ENCODE assay signal across 9 cellular contexts in the genomic region with DNA sequence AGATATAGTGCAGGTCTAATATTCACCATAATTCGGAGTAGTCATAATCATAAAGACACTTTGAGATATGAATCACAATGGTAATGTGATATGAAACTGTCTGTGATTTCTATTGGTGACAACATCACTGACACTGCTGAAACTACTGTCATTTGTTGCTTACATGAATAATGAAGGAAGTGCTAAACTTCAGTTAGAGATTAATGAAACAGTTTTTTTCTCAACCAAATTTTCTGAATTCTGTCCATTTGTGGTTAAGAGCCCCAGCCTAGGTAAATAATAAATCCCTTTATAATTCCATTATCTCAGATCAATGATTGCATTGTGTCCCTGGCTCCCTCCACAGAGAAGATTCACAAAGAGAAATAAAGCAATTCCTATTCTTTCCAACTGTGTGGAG.
DNase-seq lines count a peak whose midpoint lies in the region; ATAC-seq and TF ChIP-seq lines count a peak whose summit lies in the region.
"Had no signal": no experiment of that assay in that cellular context is flagged by ENCODE, and none has a peak within 500 bp of the region (broad histone marks: within the 10 kb centered on the region; RNA-seq: fewer than 3 reads in every experiment).

No MANE protein-coding gene starts in this region.

- H3K79me2 ChIP-seq in Loucy (ENCODE audit: insufficient read depth, low read length), result peaks cover 43% of the 10 kb centered on the region

- 0 out of 2 replicates have a peak, but pooled peaks cover 9% of the 10 kb centered on the region for H3K36me3 ChIP-seq in Loucy (ENCODE audit: insufficient read depth, low read length)

- peak overlapping the region; percentile 91 for H3K27ac Mint-ChIP-seq in activated naive CD4-positive, alpha-beta T cell treated with anti-CD3 and anti-CD28 coated beads for 36 hours
- H3K27ac Mint-ChIP-seq in stimulated activated naive CD8-positive, alpha-beta T cell treated with anti-CD3 and anti-CD28 coated beads, Interleukin-15, amount 100 ng/mL, for 72 hours, result peak overlapping the region; percentile 97 to 98

- H3F3A ChIP-seq in Loucy (ENCODE audit: low read depth), result peaks cover 2% of the 10 kb centered on the region; the same call in 1 of the 2 replicates

- H3K9ac ChIP-seq in Loucy (ENCODE audit: low read depth, low read length, poor library complexity, severe bottlenecking), result no peak overlapping the region

- peaks cover 79% of the 10 kb centered on the region for H3K4me1 Mint-ChIP-seq in activated naive CD4-positive, alpha-beta T cell treated with anti-CD3 and anti-CD28 coated beads for 36 hours (ENCODE audit: low read depth)
- H3K4me1 Mint-ChIP-seq in stimulated activated naive CD8-positive, alpha-beta T cell treated with anti-CD3 and anti-CD28 coated beads, Interleukin-15, amount 100 ng/mL, for 72 hours, result peaks cover 73% of the 10 kb centered on the region

- DNase-seq in activated naive CD4-positive, alpha-beta T cell treated with anti-CD3 and anti-CD28 coated beads for 36 hours, result no peak
- DNase-seq in activated naive CD4-positive, alpha-beta T cell (lab: John Stamatoyannopoulos, UW), result no peak
- no peak for DNase-seq in stimulated activated naive CD8-positive, alpha-beta T cell treated with anti-CD3 and anti-CD28 coated beads, Interleukin-15, amount 100 ng/mL, for 72 hours
- DNase-seq in ureter (ENCODE audit: low spot score) (no peak), Right ventricle myocardium inferior (ENCODE audit: missing footprints) (no peak), germinal center (ENCODE audit: low spot score) (no peak)
- DNase-seq: dorsolateral prefrontal cortex had no signal

- no peak overlapping the region for H3K4me3 ChIP-seq in Loucy (ENCODE audit: low read length, poor library complexity, severe bottlenecking)
- H3K4me3 ChIP-seq: dorsolateral prefrontal cortex had no signal

- H3K9me3 Mint-ChIP-seq in activated naive CD4-positive, alpha-beta T cell treated with anti-CD3 and anti-CD28 coated beads for 36 hours, result no peaks in the 10 kb centered on the region
- H3K9me3 Mint-ChIP-seq in stimulated activated naive CD8-positive, alpha-beta T cell treated with anti-CD3 and anti-CD28 coated beads, Interleukin-15, amount 100 ng/mL, for 72 hours, result no peaks in the 10 kb centered on the region

- H3K27me3 ChIP-seq in Loucy (ENCODE audit: insufficient read depth, low read length, poor library complexity, severe bottlenecking), result no peaks in the 10 kb centered on the region
- H3K27me3 ChIP-seq: dorsolateral prefrontal cortex had no signal

- no peak for TF ChIP-seq CTCF in Loucy (conservative IDR thresholded peaks at IDR 0.05; ENCODE audit: low read length)

- H3K27me3 Mint-ChIP-seq in activated naive CD4-positive, alpha-beta T cell treated with anti-CD3 and anti-CD28 coated beads for 36 hours (ENCODE audit: low read depth), result no peaks in the 10 kb centered on the region
- no peaks in the 10 kb centered on the region for H3K27me3 Mint-ChIP-seq in stimulated activated naive CD8-positive, alpha-beta T cell treated with anti-CD3 and anti-CD28 coated beads, Interleukin-15, amount 100 ng/mL, for 72 hours

- no peak overlapping the region for H3K4me3 Mint-ChIP-seq in activated naive CD4-positive, alpha-beta T cell treated with anti-CD3 and anti-CD28 coated beads for 36 hours
- H3K4me3 Mint-ChIP-seq in stimulated activated naive CD8-positive, alpha-beta T cell treated with anti-CD3 and anti-CD28 coated beads, Interleukin-15, amount 100 ng/mL, for 72 hours, result peak overlapping the region; percentile 75 to 77

- ATAC-seq in HG02759 (IDR thresholded peaks at IDR 0.05; ENCODE audit: unreplicated experiment) (peak; percentile 66), Right ventricle myocardium inferior (no peak)
- peak; percentile 79 for ATAC-seq in stimulated activated naive CD8-positive, alpha-beta T cell treated with anti-CD3 and anti-CD28 coated beads, Interleukin-15, amount 100 ng/mL, for 72 hours

- H4K20me1 ChIP-seq in Loucy (ENCODE audit: insufficient read depth, low read length, poor library complexity, severe bottlenecking), result peaks cover 4% of the 10 kb centered on the region

- H2AFZ ChIP-seq in Loucy (ENCODE audit: low read length), result no peak overlapping the region

- intact Hi-C loops in activated naive CD4-positive, alpha-beta T cell treated with anti-CD3 and anti-CD28 coated beads for 36 hours (cut with micrococcal nuclease), result loop anchor here (1.0 to 5.0 kb wide), 9 partner anchors 11 to 315 kb away; a partner anchor contains a TSS
- intact Hi-C loops in Right ventricle myocardium inferior (cut with DNase I), result no loop called here

- no peaks in the 10 kb centered on the region for H3K9me2 ChIP-seq in Loucy (replicated peaks; ENCODE audit: low read depth, low read length)

- peaks cover 56% of the 10 kb centered on the region for H3K4me1 ChIP-seq in Loucy (ENCODE audit: insufficient read depth, low read length, poor library complexity, severe bottlenecking)

- CTCF ChIA-PET in activated naive CD4-positive, alpha-beta T cell treated with anti-CD3 and anti-CD28 coated beads for 36 hours (lab: Charles Lee), result interaction anchor here (0.9 to 1.3 kb wide), 2 partner anchors 23 to 128 kb away, joined by 4 to 6 read pairs; no protein-coding TSS in a partner anchor

- H3K4me2 ChIP-seq in Loucy (ENCODE audit: low read depth, low read length, poor library complexity, severe bottlenecking), result peak overlapping the region; percentile 3

- no peaks in the 10 kb centered on the region for H3K9me3 ChIP-seq in Loucy (ENCODE audit: insufficient read depth, low read depth, low read length)

- H3K36me3 Mint-ChIP-seq in activated naive CD4-positive, alpha-beta T cell treated with anti-CD3 and anti-CD28 coated beads for 36 hours (ENCODE audit: low read depth), result peaks cover 15% of the 10 kb centered on the region
